In genomic region chr20:9411833-9412232, GRCh38 we compare ENCODE assay signal across 27 cellular contexts.
"Had no signal": no experiment of that assay in that cellular context is flagged by ENCODE, and none has a peak within 500 bp of the region (broad histone marks: within the 10 kb centered on the region; RNA-seq: fewer than 3 reads in every experiment).

No MANE protein-coding gene starts in this region.

- H3K9me3 ChIP-seq: esophagus squamous epithelium, heart right ventricle, lower lobe of right lung, psoas muscle, sigmoid colon, spleen, thoracic aorta, tibial nerve, upper lobe of right lung, uterus had no signal

- H3K4me1 ChIP-seq: esophagus squamous epithelium, lower lobe of right lung, psoas muscle, sigmoid colon, spleen, uterus had no signal

- H3K27ac ChIP-seq: esophagus squamous epithelium, heart right ventricle, lower lobe of right lung, psoas muscle, sigmoid colon, skin epidermis, spleen, thoracic aorta, tibial nerve, upper lobe of right lung, uterus had no signal

- H3K36me3 ChIP-seq: esophagus squamous epithelium, spleen, thoracic aorta, upper lobe of right lung, uterus had no signal

- DNase-seq: cortex of kidney; effector memory CD8-positive, alpha-beta T cell; erythroblast; esophagus squamous epithelium; foreskin melanocyte; glutamatergic neuron; heart right ventricle; hippocampal formation; immature natural killer cell; islet precursor cell; kidney glomerular epithelial cell; left colon; left ventricle myocardium superior; lower lobe of right lung; naive thymus-derived CD8-positive, alpha-beta T cell; nephron progenitor cell; nucleus accumbens; psoas muscle; right cardiac atrium; sigmoid colon; spleen; stimulated activated CD4-positive, alpha-beta T cell treated with anti-CD3 and anti-CD28 coated beads, Interleukin-4, amount 100 ng/mL, for 4 hours; upper lobe of right lung; uterus had no signal

- ATAC-seq: effector memory CD8-positive, alpha-beta T cell; heart right ventricle; left colon; left ventricle myocardium superior; lower lobe of right lung; naive thymus-derived CD8-positive, alpha-beta T cell; psoas muscle; right cardiac atrium; upper lobe of right lung had no signal

- H3K27me3 ChIP-seq: esophagus squamous epithelium, heart right ventricle, sigmoid colon, spleen, tibial nerve, upper lobe of right lung, uterus had no signal

- H3K4me3 ChIP-seq: esophagus squamous epithelium, heart right ventricle, lower lobe of right lung, psoas muscle, sigmoid colon, skin epidermis, spleen, thoracic aorta, tibial nerve, upper lobe of right lung, uterus had no signal
